12 cellular contexts compared by ENCODE assay signal in genomic region chrX:39773150-39773549, GRCh38.
DNase-seq lines count a peak whose midpoint lies in the region; ATAC-seq and TF ChIP-seq lines count a peak whose summit lies in the region.
"Had no signal": no experiment of that assay in that cellular context is flagged by ENCODE, and none has a peak within 500 bp of the region (broad histone marks: within the 10 kb centered on the region; RNA-seq: fewer than 3 reads in every experiment).

No MANE protein-coding gene starts in this region.

- no peak overlapping the region for H4K5ac ChIP-seq in IMR-90 (ENCODE audit: low read depth, low read length)

- no peaks in the 10 kb centered on the region for H3K36me3 ChIP-seq in IMR-90 (ENCODE audit: control insufficient read depth, insufficient read depth, low read length)
- no peaks in the 10 kb centered on the region for H3K36me3 ChIP-seq in mucosa of descending colon (ENCODE audit: low read depth)
- no peaks in the 10 kb centered on the region for H3K36me3 ChIP-seq in thyroid gland

- H2BK15ac ChIP-seq in IMR-90 (ENCODE audit: low read depth, low read length): 0 out of 3 replicates have a peak overlapping the region, but pooled peaks have one; percentile 57

- no peak overlapping the region for H2AK5ac ChIP-seq in IMR-90 (ENCODE audit: low read depth, low read length)

- TF ChIP-seq RAD21 in IMR-90 (IDR thresholded peaks at IDR 0.05; ENCODE audit: low read length): no peak

- CTCF ChIA-PET in activated CD4-positive, alpha-beta T cell treated with anti-CD3 and anti-CD28 coated beads, Interleukin-2, amount 10 ng/mL, durations not matched to agents 7 days and 5 days (lab: Charles Lee): interaction anchor here (1.5 kb wide), 1 partner anchor 464 kb away, joined by 3 read pairs; no protein-coding TSS in a partner anchor
- CTCF ChIA-PET in IMR-90 (lab: Yijun Ruan, JAX): interaction anchor here (0.6 kb wide), 1 partner anchor 26 kb away, joined by 3 read pairs; no protein-coding TSS in a partner anchor

- TF ChIP-seq CTCF in IMR-90 (conservative IDR thresholded peaks at IDR 0.05; ENCODE audit: low read depth, low read length): no peak
- TF ChIP-seq CTCF in mucosa of descending colon (IDR thresholded peaks at IDR 0.05): no peak
- TF ChIP-seq CTCF in thyroid gland (IDR thresholded peaks at IDR 0.05): no peak
- TF ChIP-seq CTCF in foreskin fibroblast (IDR thresholded peaks at IDR 0.05; ENCODE audit: low read depth, low read length): no peak

- H3K23ac ChIP-seq in IMR-90 (ENCODE audit: low read depth, low read length): no peak overlapping the region

- peak overlapping the region; percentile 96 for H3K27ac Mint-ChIP-seq in activated CD4-positive, alpha-beta T cell treated with anti-CD3 and anti-CD28 coated beads, Interleukin-2, amount 10 ng/mL, durations not matched to agents 7 days and 5 days
- peak overlapping the region; percentile 98 for H3K27ac Mint-ChIP-seq in activated T-helper 1 cell treated with anti-CD3 and anti-CD28 coated beads, Interleukin-12 subunit alpha, Interleukin-12 subunit beta, Interleukin-2, Interleukin-4 antibody, amounts not matched to agents 30 ng/mL and 10 ng/mL and 1 ng/mL, durations not matched to agents 14 hours and 24 hours and 36 hours

- H3K27me3 Mint-ChIP-seq in activated CD4-positive, alpha-beta T cell treated with anti-CD3 and anti-CD28 coated beads, Interleukin-2, amount 10 ng/mL, durations not matched to agents 7 days and 5 days: no peaks in the 10 kb centered on the region
- no peaks in the 10 kb centered on the region for H3K27me3 Mint-ChIP-seq in activated T-helper 1 cell treated with anti-CD3 and anti-CD28 coated beads, Interleukin-12 subunit alpha, Interleukin-12 subunit beta, Interleukin-2, Interleukin-4 antibody, amounts not matched to agents 30 ng/mL and 10 ng/mL and 1 ng/mL, durations not matched to agents 14 hours and 24 hours and 36 hours (ENCODE audit: insufficient read depth)

- intact Hi-C loops in IMR-90 (cut with micrococcal nuclease) (no loop called here), mucosa of descending colon (cut with DNase I, micrococcal nuclease) (no loop called here), thyroid gland (cut with DNase I) (no loop called here)
- intact Hi-C loops in activated T-helper 1 cell treated with anti-CD3 and anti-CD28 coated beads, Interleukin-12 subunit alpha, Interleukin-12 subunit beta, Interleukin-2, Interleukin-4 antibody, amounts not matched to agents 30 ng/mL and 10 ng/mL and 1 ng/mL, durations not matched to agents 14 hours and 24 hours and 36 hours (cut with micrococcal nuclease): loop anchor here (2.0 to 10.0 kb wide), 7 partner anchors 324 to 971 kb away; partner anchors contain the start of genes BCOR and MID1IP1

- 0 out of 2 replicates have a peak, but pooled peaks cover 3% of the 10 kb centered on the region for H3K9me1 ChIP-seq in IMR-90 (ENCODE audit: insufficient read depth, low read length)

- no peak overlapping the region for H3K14ac ChIP-seq in IMR-90 (replicated peaks; ENCODE audit: low read depth, low read length)

- no peak overlapping the region for H2BK20ac ChIP-seq in IMR-90 (ENCODE audit: low read depth, low read length)

- H3K4me3 ChIP-seq in IMR-90 (ENCODE audit: insufficient read depth, low read depth, low read length): no peak overlapping the region
- H3K4me3 ChIP-seq in mucosa of descending colon: no peak overlapping the region
- H3K4me3 ChIP-seq in thyroid gland (replicated peaks in 1 of 3): no peak overlapping the region
- no peak overlapping the region for H3K4me3 ChIP-seq in foreskin fibroblast (ENCODE audit: low read depth in 1 of 2, low read length in 2 of 2)
- H3K4me3 ChIP-seq: GM12878, psoas muscle had no signal

- H3K4me2 ChIP-seq in IMR-90 (ENCODE audit: low read depth, low read length): no peak overlapping the region
- H3K4me2 ChIP-seq: SK-N-SH had no signal

- POLR2A ChIA-PET in activated CD4-positive, alpha-beta T cell treated with anti-CD3 and anti-CD28 coated beads, Interleukin-2, amount 10 ng/mL, durations not matched to agents 7 days and 5 days (lab: Charles Lee): no interaction called here
- POLR2A ChIA-PET in IMR-90 (lab: Charles Lee; ENCODE audit: unreplicated experiment): no interaction called here

- no peak overlapping the region for H4K91ac ChIP-seq in IMR-90 (ENCODE audit: insufficient read depth, low read depth, low read length)

- WGBS in IMR-90 (ENCODE audit: extremely low coverage in 2 of 2, insufficient read length in 1 of 2), 2 experiments: no CpG with 5 or more reads among the region's 3 CpGs
- WGBS in thyroid gland, 2 donors: 82 to 92% methylated on average over 3 of the region's 3 CpGs

- BruUV-seq in IMR-90 (replicated peaks; lab: Mats Ljungman, UMichigan): no TSS peak

- no peak overlapping the region for H3K56ac ChIP-seq in IMR-90 (ENCODE audit: extremely low read depth, insufficient read depth, low read length)

- ATAC-seq in IMR-90 (ENCODE audit: low read depth): no peak
- ATAC-seq in mucosa of descending colon: peak; percentile 33
- ATAC-seq in GM21825 (IDR thresholded peaks at IDR 0.05; ENCODE audit: unreplicated experiment): no peak
- ATAC-seq: GM12878 had no signal

- H4K20me1 ChIP-seq in IMR-90 (ENCODE audit: insufficient read depth, low read length): no peaks in the 10 kb centered on the region

- peaks cover 2% of the 10 kb centered on the region for H3K36me3 Mint-ChIP-seq in activated CD4-positive, alpha-beta T cell treated with anti-CD3 and anti-CD28 coated beads, Interleukin-2, amount 10 ng/mL, durations not matched to agents 7 days and 5 days (ENCODE audit: low read depth)
- no peaks in the 10 kb centered on the region for H3K36me3 Mint-ChIP-seq in activated T-helper 1 cell treated with anti-CD3 and anti-CD28 coated beads, Interleukin-12 subunit alpha, Interleukin-12 subunit beta, Interleukin-2, Interleukin-4 antibody, amounts not matched to agents 30 ng/mL and 10 ng/mL and 1 ng/mL, durations not matched to agents 14 hours and 24 hours and 36 hours (ENCODE audit: low read depth)

- no peak for DNase-seq in activated CD4-positive, alpha-beta T cell treated with anti-CD3 and anti-CD28 coated beads, Interleukin-2, amount 10 ng/mL, durations not matched to agents 7 days and 5 days
- no peak for DNase-seq in activated CD4-positive, alpha-beta T cell treated with anti-CD3 and anti-CD28 coated beads for 4 hours
- DNase-seq in IMR-90: no peak
- no peak for DNase-seq in activated T-helper 1 cell treated with anti-CD3 and anti-CD28 coated beads, Interleukin-12 subunit alpha, Interleukin-12 subunit beta, Interleukin-2, Interleukin-4 antibody, amounts not matched to agents 30 ng/mL and 10 ng/mL and 1 ng/mL, durations not matched to agents 14 hours and 24 hours and 36 hours (ENCODE audit: low spot score)
- DNase-seq in mucosa of descending colon: no peak
- DNase-seq in thyroid gland: no peak
- no peak for DNase-seq in foreskin fibroblast
- DNase-seq: DMS79, psoas muscle, SK-N-SH had no signal

- H2AK9ac ChIP-seq in IMR-90 (replicated peaks; ENCODE audit: low read depth, low read length, poor library complexity): no peak overlapping the region

- H3K4me1 ChIP-seq in IMR-90 (ENCODE audit: control insufficient read depth, insufficient read depth, low read length): peaks cover 2% of the 10 kb centered on the region
- no peaks in the 10 kb centered on the region for H3K4me1 ChIP-seq in mucosa of descending colon (ENCODE audit: low read depth)
- peaks cover 3 to 13% of the 10 kb centered on the region in 2 donors for H3K4me1 ChIP-seq in thyroid gland
- H3K4me1 ChIP-seq: psoas muscle had no signal

- no peak overlapping the region for H3K4me3 Mint-ChIP-seq in activated CD4-positive, alpha-beta T cell treated with anti-CD3 and anti-CD28 coated beads, Interleukin-2, amount 10 ng/mL, durations not matched to agents 7 days and 5 days
- peak overlapping the region; percentile 70 for H3K4me3 Mint-ChIP-seq in activated T-helper 1 cell treated with anti-CD3 and anti-CD28 coated beads, Interleukin-12 subunit alpha, Interleukin-12 subunit beta, Interleukin-2, Interleukin-4 antibody, amounts not matched to agents 30 ng/mL and 10 ng/mL and 1 ng/mL, durations not matched to agents 14 hours and 24 hours and 36 hours

- no peaks in the 10 kb centered on the region for H3K79me1 ChIP-seq in IMR-90 (ENCODE audit: low read depth in 1 of 2, low read length in 2 of 2)

- H3K9me3 ChIP-seq in IMR-90 (ENCODE audit: control insufficient read depth, insufficient read depth, low read length): no peaks in the 10 kb centered on the region
- H3K9me3 ChIP-seq in mucosa of descending colon: no peaks in the 10 kb centered on the region
- no peaks in the 10 kb centered on the region for H3K9me3 ChIP-seq in thyroid gland
- H3K9me3 ChIP-seq: psoas muscle, SK-N-SH had no signal

- H3K18ac ChIP-seq in IMR-90 (ENCODE audit: low read depth, low read length): no peak overlapping the region

- peaks cover 7% of the 10 kb centered on the region; the same call in 1 of the 2 replicates for H3K27me3 ChIP-seq in IMR-90 (ENCODE audit: control insufficient read depth, insufficient read depth, low read length)
- H3K27me3 ChIP-seq in thyroid gland: no peaks in the 10 kb centered on the region

- no peak overlapping the region for H2AFZ ChIP-seq in IMR-90 (replicated peaks; ENCODE audit: low read length, poor library complexity)

- peaks cover 3% of the 10 kb centered on the region for H3K9me3 Mint-ChIP-seq in activated CD4-positive, alpha-beta T cell treated with anti-CD3 and anti-CD28 coated beads, Interleukin-2, amount 10 ng/mL, durations not matched to agents 7 days and 5 days
- peaks cover 3% of the 10 kb centered on the region for H3K9me3 Mint-ChIP-seq in activated T-helper 1 cell treated with anti-CD3 and anti-CD28 coated beads, Interleukin-12 subunit alpha, Interleukin-12 subunit beta, Interleukin-2, Interleukin-4 antibody, amounts not matched to agents 30 ng/mL and 10 ng/mL and 1 ng/mL, durations not matched to agents 14 hours and 24 hours and 36 hours

- H4K8ac ChIP-seq in IMR-90 (ENCODE audit: low read depth in 2 of 2, low read length in 2 of 2): no peak overlapping the region

- H3K9ac ChIP-seq in IMR-90 (ENCODE audit: low read depth, low read length): no peak overlapping the region
- H3K9ac ChIP-seq: SK-N-SH had no signal

- H3K27ac ChIP-seq in IMR-90 (ENCODE audit: insufficient read depth, low read length): no peak overlapping the region
- no peak overlapping the region for H3K27ac ChIP-seq in thyroid gland

- no peak overlapping the region for H3K4ac ChIP-seq in IMR-90 (ENCODE audit: low read depth, low read length)

- peaks cover 52% of the 10 kb centered on the region for H3K4me1 Mint-ChIP-seq in activated CD4-positive, alpha-beta T cell treated with anti-CD3 and anti-CD28 coated beads, Interleukin-2, amount 10 ng/mL, durations not matched to agents 7 days and 5 days
- peaks cover 54% of the 10 kb centered on the region for H3K4me1 Mint-ChIP-seq in activated T-helper 1 cell treated with anti-CD3 and anti-CD28 coated beads, Interleukin-12 subunit alpha, Interleukin-12 subunit beta, Interleukin-2, Interleukin-4 antibody, amounts not matched to agents 30 ng/mL and 10 ng/mL and 1 ng/mL, durations not matched to agents 14 hours and 24 hours and 36 hours (ENCODE audit: low read depth)

- H2BK5ac ChIP-seq in IMR-90 (ENCODE audit: low read depth, low read length, poor library complexity, severe bottlenecking): no peak overlapping the region

- dilution Hi-C loops in IMR-90 (cut with HindIII; ENCODE audit: low sequenced_read_pairs, unreplicated experiment): no loop called here

- in situ Hi-C loops in IMR-90 (cut with MboI; ENCODE audit: low sequenced_read_pairs): no loop called here

- no peak overlapping the region for H2BK120ac ChIP-seq in IMR-90 (ENCODE audit: low read depth, low read length)

- TF ChIP-seq POLR2A in IMR-90 (IDR thresholded peaks at IDR 0.05; ENCODE audit: low read depth, low read length) (no peak), thyroid gland (IDR thresholded peaks at IDR 0.05) (no peak)
